ENCODE assay signal across 8 cellular contexts in genomic region chr18:13611616-13612110, GRCh38.
DNase-seq lines count a peak whose midpoint lies in the region; ATAC-seq and TF ChIP-seq lines count a peak whose summit lies in the region.

No MANE protein-coding gene starts in this region.

- no peak for TF ChIP-seq CTCF in prostate gland (IDR thresholded peaks at IDR 0.05)

- H3K9me3 Mint-ChIP-seq in activated naive CD4-positive, alpha-beta T cell treated with anti-CD3 and anti-CD28 coated beads, Interleukin-2, amount 50 U/mL, for 24 hours: no peaks in the 10 kb centered on the region
- no peaks in the 10 kb centered on the region for H3K9me3 Mint-ChIP-seq in activated T-helper 17 cell treated with anti-CD3 and anti-CD28 coated beads, Interleukin-2, amount 50 U/mL, for 72 hours

- no peak for DNase-seq in activated naive CD4-positive, alpha-beta T cell treated with anti-CD3 and anti-CD28 coated beads, Interleukin-2, amount 50 U/mL, for 16 hours
- DNase-seq in Right ventricle myocardium inferior (ENCODE audit: missing footprints) (peak; percentile 78), prostate gland (ENCODE audit: low spot score) (no peak), amniotic stem cell (lab: John Stamatoyannopoulos, UW) (no peak)

- H3K4me1 Mint-ChIP-seq in activated naive CD4-positive, alpha-beta T cell treated with anti-CD3 and anti-CD28 coated beads, Interleukin-2, amount 50 U/mL, for 24 hours: peaks cover 71% of the 10 kb centered on the region
- H3K4me1 Mint-ChIP-seq in activated T-helper 17 cell treated with anti-CD3 and anti-CD28 coated beads, Interleukin-2, amount 50 U/mL, for 72 hours: peaks cover 69% of the 10 kb centered on the region

- ATAC-seq in HG03432 (IDR thresholded peaks at IDR 0.05; ENCODE audit: unreplicated experiment): peak; percentile 4
- no peak for ATAC-seq in activated T-helper 17 cell treated with anti-CD3 and anti-CD28 coated beads, Interleukin-2, amount 50 U/mL, for 72 hours (replicated peaks)
- peak; percentile 88 for ATAC-seq in Right ventricle myocardium inferior
- no peak for ATAC-seq in activated CD4-positive, CD25-positive, alpha-beta regulatory T cell treated with anti-CD3 and anti-CD28 coated beads, Interleukin-2, amount 50 U/mL, for 24 hours

- H3K9me3 ChIP-seq in prostate gland: no peaks in the 10 kb centered on the region

- peak overlapping the region; percentile 83 for H3K4me3 Mint-ChIP-seq in activated naive CD4-positive, alpha-beta T cell treated with anti-CD3 and anti-CD28 coated beads, Interleukin-2, amount 50 U/mL, for 24 hours
- H3K4me3 Mint-ChIP-seq in activated T-helper 17 cell treated with anti-CD3 and anti-CD28 coated beads, Interleukin-2, amount 50 U/mL, for 72 hours: peak overlapping the region; percentile 79

- H3K36me3 ChIP-seq in prostate gland: no peaks in the 10 kb centered on the region

- peak overlapping the region; percentile 63 for H3K27ac Mint-ChIP-seq in activated naive CD4-positive, alpha-beta T cell treated with anti-CD3 and anti-CD28 coated beads, Interleukin-2, amount 50 U/mL, for 24 hours
- H3K27ac Mint-ChIP-seq in activated T-helper 17 cell treated with anti-CD3 and anti-CD28 coated beads, Interleukin-2, amount 50 U/mL, for 72 hours: peak overlapping the region; percentile 55

- no peaks in the 10 kb centered on the region for H3K27me3 Mint-ChIP-seq in activated naive CD4-positive, alpha-beta T cell treated with anti-CD3 and anti-CD28 coated beads, Interleukin-2, amount 50 U/mL, for 24 hours
- no peaks in the 10 kb centered on the region for H3K27me3 Mint-ChIP-seq in activated T-helper 17 cell treated with anti-CD3 and anti-CD28 coated beads, Interleukin-2, amount 50 U/mL, for 72 hours

- TF ChIP-seq POLR2A in prostate gland (IDR thresholded peaks at IDR 0.05): no peak

- H3K27me3 ChIP-seq in prostate gland (replicated peaks; ENCODE audit: insufficient read depth): no peaks in the 10 kb centered on the region

- no peaks in the 10 kb centered on the region for H3K36me3 Mint-ChIP-seq in activated naive CD4-positive, alpha-beta T cell treated with anti-CD3 and anti-CD28 coated beads, Interleukin-2, amount 50 U/mL, for 24 hours
- no peaks in the 10 kb centered on the region for H3K36me3 Mint-ChIP-seq in activated T-helper 17 cell treated with anti-CD3 and anti-CD28 coated beads, Interleukin-2, amount 50 U/mL, for 72 hours (ENCODE audit: low read depth)

- H3K4me3 ChIP-seq in prostate gland: peak overlapping the region; percentile 22 to 23

- H3K4me1 ChIP-seq in prostate gland (replicated peaks): no peaks in the 10 kb centered on the region

- H3K27ac ChIP-seq in prostate gland: peak overlapping the region; percentile 38 to 48

- intact Hi-C loops in Right ventricle myocardium inferior (cut with DNase I): loop anchor here (2.0 kb wide), 1 partner anchor 47 kb away; no protein-coding TSS in a partner anchor
- intact Hi-C loops in prostate gland (cut with DNase I): loop anchor here (5.0 kb wide), 1 partner anchor 394 kb away; the partner anchor contains the start of gene LDLRAD4

- WGBS in prostate gland: 3% methylated on average over 24 of the region's 24 CpGs

Comparison
In these comparisons a context has a peak if more than half of its experiments do, and no peak if none do; other contexts are left out.
1. ATAC-seq: peak in HG03432 (single experiment) and Right ventricle myocardium inferior (single experiment); none in activated T-helper 17 cell treated with anti-CD3 and anti-CD28 coated beads, Interleukin-2, amount 50 U/mL, for 72 hours (single experiment) and activated CD4-positive, CD25-positive, alpha-beta regulatory T cell treated with anti-CD3 and anti-CD28 coated beads, Interleukin-2, amount 50 U/mL, for 24 hours (0 of 2).